ENCODE assay signal across 8 cellular contexts in genomic region chr3:47381317-47382157, GRCh38. TPM values are rescaled to one million over a fixed set of nuclear protein-coding genes. Genes with fewer than 3 reads are reported as not detected.
DNase-seq lines count a peak whose midpoint lies in the region; ATAC-seq and TF ChIP-seq lines count a peak whose summit lies in the region.

No MANE protein-coding gene starts in this region.

- WGBS in mesenchymal stem cell: 8% methylated on average over 40 of the region's 44 CpGs

- peak overlapping the region in 1 of 2 experiments; percentile 99 for H3K23ac ChIP-seq in mesenchymal stem cell (ENCODE audit: low read length in 2 of 2)

- H3K27ac ChIP-seq in mesenchymal stem cell (ENCODE audit: low read length, poor library complexity, severe bottlenecking): peak overlapping the region; percentile 91

- peak overlapping the region; percentile 95 for H4K8ac ChIP-seq in mesenchymal stem cell (ENCODE audit: low read length)

- H3K4me3 ChIP-seq in mesenchymal stem cell (ENCODE audit: insufficient read depth in 1 of 2, low read depth in 1 of 2, low read length in 2 of 2): peak overlapping the region; percentile 90 to 93

- H3K9me3 ChIP-seq in mesenchymal stem cell (ENCODE audit: control insufficient read depth, low read length): no peaks in the 10 kb centered on the region

- no peak overlapping the region for H2AK5ac ChIP-seq in mesenchymal stem cell (ENCODE audit: low read length, severe bottlenecking)

- peak overlapping the region in 1 of 2 experiments; percentile 23 for H2BK12ac ChIP-seq in mesenchymal stem cell (ENCODE audit: low read length in 2 of 2)

- H3K4me1 ChIP-seq in mesenchymal stem cell (ENCODE audit: control insufficient read depth, insufficient read depth, low read depth, low read length): peaks cover 15% of the 10 kb centered on the region

- H2BK15ac ChIP-seq in mesenchymal stem cell (ENCODE audit: low read depth, poor library complexity, severe bottlenecking): peak overlapping the region; percentile 95

- H3K9ac ChIP-seq in mesenchymal stem cell (ENCODE audit: low read length): peak overlapping the region; percentile 99

- peak overlapping the region; percentile 96 to 99 for H3K18ac ChIP-seq in mesenchymal stem cell (ENCODE audit: low read depth in 1 of 2, low read length in 2 of 2)

- peak in 10 of 14 donors; percentile 57 to 86 (median 76) for DNase-seq in C1 segment of cervical spinal cord (lab: John Stamatoyannopoulos, UW)
- peak; percentile 56 for DNase-seq in NCI-H748 treated with DMSO at 0.1 percent for 48 hours (lab: John Stamatoyannopoulos, UW)
- peak; percentile 25 to 43 for DNase-seq in activated CD8-positive, alpha-beta memory T cell treated with anti-CD3 and anti-CD28 coated beads for 1 hour (ENCODE audit: extremely low read depth in 1 of 2, low read depth in 1 of 2)
- DNase-seq in effector CD8-positive, alpha-beta T cell (lab: John Stamatoyannopoulos, UW): peak; percentile 52
- peak; percentile 92 for DNase-seq in mesenchymal stem cell
- DNase-seq in stimulated activated CD8-positive, alpha-beta memory T cell treated with anti-CD3 and anti-CD28 coated beads, Interleukin-12 subunit alpha, Interleukin-12 subunit beta, amount 100 ng/mL, for 24 hours (ENCODE audit: extremely low read depth): peak; percentile 58

- peak overlapping the region; percentile 36 to 99 for H3K4ac ChIP-seq in mesenchymal stem cell (ENCODE audit: low read depth in 1 of 2, low read length in 2 of 2)

- peak overlapping the region; percentile 67 for H2BK5ac ChIP-seq in mesenchymal stem cell (ENCODE audit: low read depth, low read length, poor library complexity, severe bottlenecking)

- H3K36me3 ChIP-seq in mesenchymal stem cell (ENCODE audit: control insufficient read depth in 1 of 2, insufficient read depth in 2 of 2, low read depth in 1 of 2, low read length in 2 of 2): peaks cover 0 to 8% of the 10 kb centered on the region in 2 experiments

- peak overlapping the region; percentile 97 for H4K91ac ChIP-seq in mesenchymal stem cell (ENCODE audit: low read length)

- H3K14ac ChIP-seq in mesenchymal stem cell (ENCODE audit: low read length in 2 of 2): peak overlapping the region in 1 of 2 experiments; percentile 99

- peak; percentile 50 for TF ChIP-seq POLR2A in GM19099 (IDR thresholded peaks at IDR 0.05; ENCODE audit: extremely low read depth, insufficient read length, low read depth)

- H2BK120ac ChIP-seq in mesenchymal stem cell (ENCODE audit: low read depth, low read length): peak overlapping the region; percentile 77

- peak overlapping the region; percentile 47 for H2AFZ ChIP-seq in mesenchymal stem cell (ENCODE audit: low read depth, low read length)

- H3K4me2 ChIP-seq in mesenchymal stem cell (ENCODE audit: low read length, poor library complexity, severe bottlenecking): peak overlapping the region; percentile 86

- ATAC-seq in HG03354 (IDR thresholded peaks at IDR 0.05; ENCODE audit: poor library complexity, severe bottlenecking, unreplicated experiment): peak; percentile 65

- H3K27me3 ChIP-seq in mesenchymal stem cell (ENCODE audit: control insufficient read depth in 1 of 2, insufficient read depth in 1 of 2, low read length in 2 of 2): no peaks in the 10 kb centered on the region

- H3K79me1 ChIP-seq in mesenchymal stem cell (replicated peaks; ENCODE audit: low read length, poor library complexity, severe bottlenecking): peaks cover 20% of the 10 kb centered on the region

RNA-seq across cellular contexts. Expression of gene PTPN23, which starts 0.7 kb away (rescaled TPM):
- 27.7 TPM for polyA plus RNA-seq in mesenchymal stem cell (2013, experiment 1 of 2)
- 26.0 TPM for polyA plus RNA-seq in mesenchymal stem cell (2013, experiment 2 of 2)

Comparison
In these comparisons a context has a peak if more than half of its experiments do, and no peak if none do; other contexts are left out.
1. Peak in every context shown above with its lines: DNase-seq, ATAC-seq, H3K4me3 ChIP-seq and H3K27ac ChIP-seq.
2. DNase-seq: peak in every context shown above with its lines; median percentile 92 in mesenchymal stem cell; 76 in C1 segment of cervical spinal cord; 58 in stimulated activated CD8-positive, alpha-beta memory T cell treated with anti-CD3 and anti-CD28 coated beads, Interleukin-12 subunit alpha, Interleukin-12 subunit beta, amount 100 ng/mL, for 24 hours; 56 in NCI-H748 treated with DMSO at 0.1 percent for 48 hours; 52 in effector CD8-positive, alpha-beta T cell; 34 in activated CD8-positive, alpha-beta memory T cell treated with anti-CD3 and anti-CD28 coated beads for 1 hour.